1 cellular context compared by ENCODE assay signal in the genomic region with DNA sequence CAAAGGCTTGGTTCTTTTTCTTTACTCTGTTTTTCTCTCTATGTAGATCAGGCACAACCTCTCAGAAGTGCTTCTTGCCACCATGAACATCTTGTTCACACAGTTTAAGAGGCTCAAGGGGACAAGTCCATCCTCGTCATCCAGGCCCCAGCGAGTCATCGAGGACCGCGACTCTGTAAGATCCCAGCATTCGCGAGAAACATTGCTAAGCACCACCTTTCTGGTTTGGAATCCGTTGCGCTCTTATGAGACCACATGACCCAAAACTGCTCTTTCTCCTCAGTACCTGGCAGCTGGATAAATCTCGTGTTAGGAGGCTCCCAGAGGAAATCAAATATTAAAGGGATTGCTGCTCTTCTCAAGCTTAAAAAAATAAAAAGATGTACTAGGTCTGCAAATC.
TF ChIP-seq lines count a peak whose summit lies in the region.

No MANE protein-coding gene starts in this region.

TF ChIP-seq in WTC11, 78 proteins besides CTCF, POLR2A, EP300 and RAD21 (continued from another document):
- no peak for TF ChIP-seq ZNF317 (CRISPR knock-in tag; IDR thresholded peaks at IDR 0.05; ENCODE audit: borderline replicate concordance, low read depth)
- TF ChIP-seq, protein P1, sequence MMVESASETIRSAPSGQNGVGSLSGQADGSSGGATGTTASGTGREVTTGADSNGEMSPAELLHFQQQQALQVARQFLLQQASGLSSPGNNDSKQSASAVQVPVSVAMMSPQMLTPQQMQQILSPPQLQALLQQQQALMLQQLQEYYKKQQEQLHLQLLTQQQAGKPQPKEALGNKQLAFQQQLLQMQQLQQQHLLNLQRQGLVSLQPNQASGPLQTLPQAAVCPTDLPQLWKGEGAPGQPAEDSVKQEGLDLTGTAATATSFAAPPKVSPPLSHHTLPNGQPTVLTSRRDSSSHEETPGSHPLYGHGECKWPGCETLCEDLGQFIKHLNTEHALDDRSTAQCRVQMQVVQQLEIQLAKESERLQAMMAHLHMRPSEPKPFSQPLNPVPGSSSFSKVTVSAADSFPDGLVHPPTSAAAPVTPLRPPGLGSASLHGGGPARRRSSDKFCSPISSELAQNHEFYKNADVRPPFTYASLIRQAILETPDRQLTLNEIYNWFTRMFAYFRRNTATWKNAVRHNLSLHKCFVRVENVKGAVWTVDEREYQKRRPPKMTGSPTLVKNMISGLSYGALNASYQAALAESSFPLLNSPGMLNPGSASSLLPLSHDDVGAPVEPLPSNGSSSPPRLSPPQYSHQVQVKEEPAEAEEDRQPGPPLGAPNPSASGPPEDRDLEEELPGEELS (CRISPR knock-in tag; IDR thresholded peaks at IDR 0.05), result no peak
- TF ChIP-seq ZNF423 (CRISPR knock-in tag; IDR thresholded peaks at IDR 0.05), result no peak
- TF ChIP-seq, protein P2, sequence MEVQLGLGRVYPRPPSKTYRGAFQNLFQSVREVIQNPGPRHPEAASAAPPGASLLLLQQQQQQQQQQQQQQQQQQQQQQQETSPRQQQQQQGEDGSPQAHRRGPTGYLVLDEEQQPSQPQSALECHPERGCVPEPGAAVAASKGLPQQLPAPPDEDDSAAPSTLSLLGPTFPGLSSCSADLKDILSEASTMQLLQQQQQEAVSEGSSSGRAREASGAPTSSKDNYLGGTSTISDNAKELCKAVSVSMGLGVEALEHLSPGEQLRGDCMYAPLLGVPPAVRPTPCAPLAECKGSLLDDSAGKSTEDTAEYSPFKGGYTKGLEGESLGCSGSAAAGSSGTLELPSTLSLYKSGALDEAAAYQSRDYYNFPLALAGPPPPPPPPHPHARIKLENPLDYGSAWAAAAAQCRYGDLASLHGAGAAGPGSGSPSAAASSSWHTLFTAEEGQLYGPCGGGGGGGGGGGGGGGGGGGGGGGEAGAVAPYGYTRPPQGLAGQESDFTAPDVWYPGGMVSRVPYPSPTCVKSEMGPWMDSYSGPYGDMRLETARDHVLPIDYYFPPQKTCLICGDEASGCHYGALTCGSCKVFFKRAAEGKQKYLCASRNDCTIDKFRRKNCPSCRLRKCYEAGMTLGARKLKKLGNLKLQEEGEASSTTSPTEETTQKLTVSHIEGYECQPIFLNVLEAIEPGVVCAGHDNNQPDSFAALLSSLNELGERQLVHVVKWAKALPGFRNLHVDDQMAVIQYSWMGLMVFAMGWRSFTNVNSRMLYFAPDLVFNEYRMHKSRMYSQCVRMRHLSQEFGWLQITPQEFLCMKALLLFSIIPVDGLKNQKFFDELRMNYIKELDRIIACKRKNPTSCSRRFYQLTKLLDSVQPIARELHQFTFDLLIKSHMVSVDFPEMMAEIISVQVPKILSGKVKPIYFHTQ (CRISPR knock-in tag; IDR thresholded peaks at IDR 0.05), result no peak
- TF ChIP-seq, protein P3, sequence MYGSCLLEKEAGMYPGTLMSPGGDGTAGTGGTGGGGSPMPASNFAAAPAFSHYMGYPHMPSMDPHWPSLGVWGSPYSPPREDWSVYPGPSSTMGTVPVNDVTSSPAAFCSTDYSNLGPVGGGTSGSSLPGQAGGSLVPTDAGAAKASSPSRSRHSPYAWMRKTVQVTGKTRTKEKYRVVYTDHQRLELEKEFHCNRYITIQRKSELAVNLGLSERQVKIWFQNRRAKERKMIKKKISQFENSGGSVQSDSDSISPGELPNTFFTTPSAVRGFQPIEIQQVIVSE (CRISPR knock-in tag; IDR thresholded peaks at IDR 0.05; ENCODE audit: borderline replicate concordance), result no peak
- TF ChIP-seq, protein P4, sequence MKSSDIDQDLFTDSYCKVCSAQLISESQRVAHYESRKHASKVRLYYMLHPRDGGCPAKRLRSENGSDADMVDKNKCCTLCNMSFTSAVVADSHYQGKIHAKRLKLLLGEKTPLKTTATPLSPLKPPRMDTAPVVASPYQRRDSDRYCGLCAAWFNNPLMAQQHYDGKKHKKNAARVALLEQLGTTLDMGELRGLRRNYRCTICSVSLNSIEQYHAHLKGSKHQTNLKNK (CRISPR knock-in tag; IDR thresholded peaks at IDR 0.05), result no peak
- TF ChIP-seq, protein P5, sequence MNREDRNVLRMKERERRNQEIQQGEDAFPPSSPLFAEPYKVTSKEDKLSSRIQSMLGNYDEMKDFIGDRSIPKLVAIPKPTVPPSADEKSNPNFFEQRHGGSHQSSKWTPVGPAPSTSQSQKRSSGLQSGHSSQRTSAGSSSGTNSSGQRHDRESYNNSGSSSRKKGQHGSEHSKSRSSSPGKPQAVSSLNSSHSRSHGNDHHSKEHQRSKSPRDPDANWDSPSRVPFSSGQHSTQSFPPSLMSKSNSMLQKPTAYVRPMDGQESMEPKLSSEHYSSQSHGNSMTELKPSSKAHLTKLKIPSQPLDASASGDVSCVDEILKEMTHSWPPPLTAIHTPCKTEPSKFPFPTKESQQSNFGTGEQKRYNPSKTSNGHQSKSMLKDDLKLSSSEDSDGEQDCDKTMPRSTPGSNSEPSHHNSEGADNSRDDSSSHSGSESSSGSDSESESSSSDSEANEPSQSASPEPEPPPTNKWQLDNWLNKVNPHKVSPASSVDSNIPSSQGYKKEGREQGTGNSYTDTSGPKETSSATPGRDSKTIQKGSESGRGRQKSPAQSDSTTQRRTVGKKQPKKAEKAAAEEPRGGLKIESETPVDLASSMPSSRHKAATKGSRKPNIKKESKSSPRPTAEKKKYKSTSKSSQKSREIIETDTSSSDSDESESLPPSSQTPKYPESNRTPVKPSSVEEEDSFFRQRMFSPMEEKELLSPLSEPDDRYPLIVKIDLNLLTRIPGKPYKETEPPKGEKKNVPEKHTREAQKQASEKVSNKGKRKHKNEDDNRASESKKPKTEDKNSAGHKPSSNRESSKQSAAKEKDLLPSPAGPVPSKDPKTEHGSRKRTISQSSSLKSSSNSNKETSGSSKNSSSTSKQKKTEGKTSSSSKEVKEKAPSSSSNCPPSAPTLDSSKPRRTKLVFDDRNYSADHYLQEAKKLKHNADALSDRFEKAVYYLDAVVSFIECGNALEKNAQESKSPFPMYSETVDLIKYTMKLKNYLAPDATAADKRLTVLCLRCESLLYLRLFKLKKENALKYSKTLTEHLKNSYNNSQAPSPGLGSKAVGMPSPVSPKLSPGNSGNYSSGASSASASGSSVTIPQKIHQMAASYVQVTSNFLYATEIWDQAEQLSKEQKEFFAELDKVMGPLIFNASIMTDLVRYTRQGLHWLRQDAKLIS (CRISPR knock-in tag; IDR thresholded peaks at IDR 0.05; ENCODE audit: borderline replicate concordance), result no peak
- TF ChIP-seq TEAD1 (CRISPR knock-in tag; IDR thresholded peaks at IDR 0.05), result no peak
- TF ChIP-seq SOX15 (CRISPR knock-in tag; IDR thresholded peaks at IDR 0.05), result no peak
TF ChIP-seq in WTC11: peak in this region for 0.
